Comparison of ENCODE assay signal across 7 cellular contexts in the genomic region with DNA sequence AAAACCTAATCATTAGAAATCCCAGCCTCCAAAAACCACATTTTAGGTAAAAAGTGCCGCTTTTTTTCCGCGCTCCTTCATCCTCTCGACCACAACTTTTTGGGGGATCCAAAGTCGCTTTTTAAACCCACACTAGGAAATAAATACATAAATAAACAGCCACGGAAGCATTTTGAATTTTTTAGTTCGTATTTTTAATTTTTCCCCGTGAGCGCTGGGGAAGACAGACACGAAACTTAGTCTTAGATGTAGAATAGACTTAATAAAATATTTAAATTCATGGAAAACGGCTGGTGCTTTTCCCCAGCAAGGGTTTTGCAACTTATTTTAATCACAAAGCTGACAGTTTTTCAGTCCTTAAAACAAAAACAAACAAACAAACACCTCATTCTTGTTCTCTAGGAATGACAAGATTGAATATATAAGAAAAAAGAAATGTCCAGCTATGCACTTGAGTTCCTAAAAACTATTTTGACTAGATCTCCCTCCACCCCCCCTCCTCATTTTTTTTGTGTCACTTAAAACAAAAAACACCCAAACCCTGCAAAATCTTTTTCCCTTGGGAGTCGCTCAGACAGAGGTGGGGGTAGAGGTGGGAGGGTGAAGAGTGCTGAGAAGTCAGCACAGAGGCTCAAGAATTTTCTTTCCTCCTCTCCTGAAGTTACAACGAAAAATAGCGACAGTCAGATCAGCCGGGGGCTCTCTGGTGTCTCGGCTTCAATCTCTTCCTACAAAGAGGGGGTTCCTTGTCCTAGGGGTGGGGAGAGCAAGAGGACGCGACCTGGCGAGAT. TPM values are rescaled to one million over a fixed set of nuclear protein-coding genes. Genes with fewer than 3 reads are reported as not detected.
DNase-seq lines count a peak whose midpoint lies in the region; ATAC-seq and TF ChIP-seq lines count a peak whose summit lies in the region.

No MANE protein-coding gene starts in this region.

- H3K4me3 ChIP-seq in hepatocyte: peak overlapping the region; percentile 55
- peak overlapping the region; percentile 45 to 84 (median 62) for H3K4me3 ChIP-seq in spleen

- H3K4me3 Mint-ChIP-seq in T-helper 17 cell: peak overlapping the region; percentile 98

- CTCF ChIA-PET in HEK293T (lab: Yijun Ruan, JAX): interaction anchor here (0.6 to 1.8 kb wide), 3 partner anchors 100 to 293 kb away, joined by 3 to 4 read pairs (median 3); no protein-coding TSS in a partner anchor

- no peaks in the 10 kb centered on the region for H3K79me2 ChIP-seq in hepatocyte

- no peaks in the 10 kb centered on the region for H3K36me3 ChIP-seq in hepatocyte (replicated peaks; ENCODE audit: insufficient read depth, low read depth)
- no peaks in the 10 kb centered on the region for H3K36me3 ChIP-seq in spleen

- H3K9me2 ChIP-seq in hepatocyte (replicated peaks; ENCODE audit: insufficient read depth): no peaks in the 10 kb centered on the region

- intact Hi-C loops in spleen (cut with DNase I; ENCODE audit: low total_unique reads): no loop called here

- H3K27ac ChIP-seq in hepatocyte (peak overlapping the region; percentile 37), spleen (peak overlapping the region in 7 of 8 donors; percentile 15 to 89 (median 85))

- H3K4me1 Mint-ChIP-seq in T-helper 17 cell: peaks cover 33% of the 10 kb centered on the region

- ATAC-seq in T-helper 17 cell (no peak), esophagus mucosa (no peak)

- H2AFZ ChIP-seq in hepatocyte: peak overlapping the region; percentile 64

- H3K4me1 ChIP-seq in hepatocyte (ENCODE audit: insufficient read depth) (peaks cover 15% of the 10 kb centered on the region), spleen (peaks cover 31 to 62% (median 48%) of the 10 kb centered on the region in 6 donors)

- peaks cover 92% of the 10 kb centered on the region for H3K27me3 ChIP-seq in hepatocyte
- H3K27me3 ChIP-seq in spleen (replicated peaks in 1 of 7): peaks cover 0 to 84% (median 59%) of the 10 kb centered on the region in 7 donors

- no peak for TF ChIP-seq POLR2A in spleen (IDR thresholded peaks at IDR 0.05)

- peak overlapping the region; percentile 97 for H3K27ac Mint-ChIP-seq in T-helper 17 cell

- H4K20me1 ChIP-seq in hepatocyte (ENCODE audit: insufficient read depth, poor library complexity, severe bottlenecking): no peaks in the 10 kb centered on the region

- WGBS in hepatocyte (ENCODE audit: low lambda C conversion rate, missing lambda C conversion rate): 3% methylated on average over 19 of the region's 19 CpGs
- WGBS in spleen, 5 donors: 2 to 3% (median 3%) methylated on average over 19 of the region's 19 CpGs

- H3K36me3 Mint-ChIP-seq in T-helper 17 cell (ENCODE audit: low read depth): peaks cover 9% of the 10 kb centered on the region

- no peak for TF ChIP-seq CTCF in hepatocyte (IDR thresholded peaks at IDR 0.05; ENCODE audit: poor library complexity)
- TF ChIP-seq CTCF in spleen (IDR thresholded peaks at IDR 0.05 in 8 of 11, conservative IDR thresholded peaks at IDR 0.05 in 3 of 11): no peak

- POLR2A ChIA-PET in HEK293T (lab: Yijun Ruan, JAX): interaction anchor here (1.7 to 5.7 kb wide), 2 partner anchors 43 to 293 kb away, joined by 6 to 33 read pairs; a partner anchor contains a TSS

- peak overlapping the region; percentile 96 for H3K4me2 ChIP-seq in hepatocyte

- peak; percentile 38 for DNase-seq in HEK293T (ENCODE audit: extremely low spot score)
- DNase-seq in T-helper 17 cell: no peak
- peak; percentile 6 for DNase-seq in hepatocyte (ENCODE audit: low spot score)
- no peak for DNase-seq in spleen
- DNase-seq in cerebellar nuclear complex (lab: John Stamatoyannopoulos, UW): no peak
- DNase-seq in NCI-H1048 (lab: John Stamatoyannopoulos, UW): no peak

- H3K27me3 Mint-ChIP-seq in T-helper 17 cell: no peaks in the 10 kb centered on the region

- no peaks in the 10 kb centered on the region for H3K9me3 ChIP-seq in T-helper 17 cell (ENCODE audit: control insufficient read depth, low read length, poor library complexity, severe bottlenecking)
- no peaks in the 10 kb centered on the region for H3K9me3 ChIP-seq in hepatocyte (ENCODE audit: low read depth)
- H3K9me3 ChIP-seq in spleen: no peaks in the 10 kb centered on the region

TF ChIP-seq in HEK293T, 16 proteins besides CTCF, POLR2A, EP300 and RAD21:
- no peak for TF ChIP-seq FOXK2 (IDR thresholded peaks at IDR 0.05)
- no peak for TF ChIP-seq HDGF (IDR thresholded peaks at IDR 0.05; ENCODE audit: borderline replicate concordance)
- no peak for TF ChIP-seq NFRKB (IDR thresholded peaks at IDR 0.05)
- no peak for TF ChIP-seq ARNT (IDR thresholded peaks at IDR 0.05)
- TF ChIP-seq CTBP1 (IDR thresholded peaks at IDR 0.05; ENCODE audit: borderline replicate concordance): no peak
- TF ChIP-seq BHLHE40 (IDR thresholded peaks at IDR 0.05; ENCODE audit: borderline replicate concordance): no peak
- no peak for TF ChIP-seq SUZ12 (IDR thresholded peaks at IDR 0.05)
- no peak for TF ChIP-seq L3MBTL2 (conservative IDR thresholded peaks at IDR 0.05)
- TF ChIP-seq LEF1 (IDR thresholded peaks at IDR 0.05; ENCODE audit: borderline replicate concordance): no peak

RNA-seq across cellular contexts. Expression of a gene that starts 43.4 kb away (rescaled TPM):
- total RNA-seq in T-helper 17 cell (10 to 100 TPM; 10.8 to 17.6 TPM), hepatocyte (6.8 and 9.1 TPM in 2 replicates), spleen (10 to 100 TPM in 1 of 7 donors, 1 to 10 TPM in 6; 3.1 to 16.8 (median 6.7) TPM), esophagus mucosa (2.9 TPM)
- polyA plus RNA-seq in hepatocyte (7.7 and 8.9 TPM in 2 replicates), spleen (1 to 10 TPM; 3.5 to 4.2 (median 3.8) TPM)

Comparison
In these comparisons a context has a peak if more than half of its experiments do, and no peak if none do; other contexts are left out.
1. DNase-seq: peak in HEK293T (single experiment) and hepatocyte (single experiment); none in T-helper 17 cell (0 of 3), spleen (single experiment), cerebellar nuclear complex (0 of 2) and NCI-H1048 (single experiment).